ENCODE assay signal across 30 cellular contexts in genomic region chr22:44391026-44391425, GRCh38.
DNase-seq lines count a peak whose midpoint lies in the region; ATAC-seq and TF ChIP-seq lines count a peak whose summit lies in the region.
"Had no signal": no experiment of that assay in that cellular context is flagged by ENCODE, and none has a peak within 500 bp of the region (broad histone marks: within the 10 kb centered on the region; RNA-seq: fewer than 3 reads in every experiment).

No MANE protein-coding gene starts in this region.

- H3K4me2 ChIP-seq in BLaER1 (peak overlapping the region; percentile 56), neuronal stem cell (ENCODE audit: insufficient read depth, low read length, poor library complexity, severe bottlenecking) (no peak overlapping the region)

- H3K14ac ChIP-seq in neuronal stem cell (ENCODE audit: low read length) = no peak overlapping the region

- peak overlapping the region; percentile 68 for H2BK15ac ChIP-seq in neuronal stem cell (ENCODE audit: low read length)

- no peak overlapping the region for H4K8ac ChIP-seq in neuronal stem cell (ENCODE audit: low read depth, low read length)

- no CpG with 5 or more reads among the region's 6 CpGs for WGBS in neuronal stem cell (ENCODE audit: extremely low coverage in 2 of 2, insufficient read length in 2 of 2, insufficient replicate concordance in 1 of 2), 2 donors

- POLR2A ChIA-PET in activated CD4-positive, alpha-beta memory T cell treated with anti-CD3 and anti-CD28 coated beads, Interleukin-2, amount 10 ng/mL, durations not matched to agents 7 days and 5 days (lab: Charles Lee) = no interaction called here

- no peak for TF ChIP-seq CTCF in chondrocyte (IDR thresholded peaks at IDR 0.05)

- H3K4me3 Mint-ChIP-seq in chondrocyte (ENCODE audit: unreplicated experiment) = no peak overlapping the region
- H3K4me3 Mint-ChIP-seq in activated CD4-positive, alpha-beta memory T cell treated with anti-CD3 and anti-CD28 coated beads, Interleukin-2, amount 10 ng/mL, durations not matched to agents 7 days and 5 days = no peak overlapping the region
- H3K4me3 Mint-ChIP-seq: activated T-cell treated with anti-CD3 and anti-CD28 coated beads, Interleukin-2, amount 50 U/mL, for 72 hours; CD4-positive, alpha-beta T cell; effector memory CD8-positive, alpha-beta T cell; nephron had no signal

- H3K27me3 ChIP-seq in BLaER1 = 0 out of 2 replicates have a peak, but pooled peaks cover 2% of the 10 kb centered on the region
- H3K27me3 ChIP-seq in neuronal stem cell (ENCODE audit: control insufficient read depth in 3 of 3, insufficient read depth in 3 of 3, low read depth in 1 of 3, low read length in 3 of 3) = peaks cover 0 to 48% (median 0%) of the 10 kb centered on the region in 3 experiments
- H3K27me3 ChIP-seq: cardiac muscle cell, thyroid gland, uterus had no signal

- DNase-seq in activated effector memory CD4-positive, alpha-beta T cell treated with anti-CD3 and anti-CD28 coated beads, Interleukin-2, amount 50 U/mL, for 16 hours = peak; percentile 33
- no peak for DNase-seq in activated effector memory CD4-positive, alpha-beta T cell treated with Interleukin-2 at 50 U/mL for 16 hours
- DNase-seq in chondrocyte (ENCODE audit: low spot score) (peak; percentile 39), neuronal stem cell (ENCODE audit: low spot score) (no peak)
- no peak for DNase-seq in activated CD4-positive, alpha-beta memory T cell treated with anti-CD3 and anti-CD28 coated beads, Interleukin-2, amount 10 ng/mL, durations not matched to agents 7 days and 5 days
- no peak for DNase-seq in stimulated activated CD8-positive, alpha-beta memory T cell treated with anti-CD3 and anti-CD28 coated beads, Interleukin-4, amount 100 ng/mL, for 48 hours
- DNase-seq: 8988T; activated T-cell treated with anti-CD3 and anti-CD28 coated beads, Interleukin-2, amount 50 U/mL, for 72 hours; anterior cingulate cortex; CD4-positive, alpha-beta T cell; cortex of kidney; DND-41; effector memory CD8-positive, alpha-beta T cell; erythroblast; NCI-H1048; NCI-H1694; NCI-H2171; NCI-H510A; stomach; thyroid gland; uterus had no signal

- H2BK5ac ChIP-seq in neuronal stem cell (ENCODE audit: low read length) = no peak overlapping the region

- H3K79me1 ChIP-seq in neuronal stem cell (ENCODE audit: low read depth, low read length) = no peaks in the 10 kb centered on the region

- H3K18ac ChIP-seq in neuronal stem cell (ENCODE audit: low read length) = peak overlapping the region; percentile 20

- H3K36me3 Mint-ChIP-seq in chondrocyte (ENCODE audit: low read depth) = no peaks in the 10 kb centered on the region
- H3K36me3 Mint-ChIP-seq in activated CD4-positive, alpha-beta memory T cell treated with anti-CD3 and anti-CD28 coated beads, Interleukin-2, amount 10 ng/mL, durations not matched to agents 7 days and 5 days (ENCODE audit: low read depth) = no peaks in the 10 kb centered on the region
- H3K36me3 Mint-ChIP-seq: activated naive CD4-positive, alpha-beta T cell treated with anti-CD3 and anti-CD28 coated beads, Interleukin-2, amount 50 U/mL, for 72 hours had no signal

- no peak overlapping the region for H2BK120ac ChIP-seq in neuronal stem cell (ENCODE audit: low read depth, low read length)

- H3K23ac ChIP-seq in neuronal stem cell (ENCODE audit: low read depth, low read length, poor library complexity) = no peak overlapping the region

- H3K4me1 ChIP-seq in BLaER1 (peaks cover 30% of the 10 kb centered on the region), neuronal stem cell (ENCODE audit: control insufficient read depth in 2 of 2, insufficient read depth in 1 of 2, low read depth in 1 of 2, low read length in 2 of 2) (no peaks in the 10 kb centered on the region)
- H3K4me1 ChIP-seq: lower lobe of right lung, parathyroid adenoma, thyroid gland, uterus had no signal

- no peak overlapping the region for H4K91ac ChIP-seq in neuronal stem cell (ENCODE audit: low read depth, low read length, poor library complexity)

- CTCF ChIA-PET in activated CD4-positive, alpha-beta memory T cell treated with anti-CD3 and anti-CD28 coated beads, Interleukin-2, amount 10 ng/mL, durations not matched to agents 7 days and 5 days (lab: Charles Lee) = no interaction called here

- no peaks in the 10 kb centered on the region for H3K9me3 ChIP-seq in BLaER1
- H3K9me3 ChIP-seq in neuronal stem cell (replicated peaks in 1 of 2; ENCODE audit: control insufficient read depth in 2 of 2, insufficient read depth in 1 of 2, low read depth in 1 of 2, low read length in 2 of 2) = no peaks in the 10 kb centered on the region
- H3K9me3 ChIP-seq: lower lobe of right lung, stomach, thyroid gland, uterus had no signal

- no peaks in the 10 kb centered on the region for H3K4me1 Mint-ChIP-seq in chondrocyte (ENCODE audit: low read depth)
- no peaks in the 10 kb centered on the region for H3K4me1 Mint-ChIP-seq in activated CD4-positive, alpha-beta memory T cell treated with anti-CD3 and anti-CD28 coated beads, Interleukin-2, amount 10 ng/mL, durations not matched to agents 7 days and 5 days

- H2BK12ac ChIP-seq in neuronal stem cell (ENCODE audit: low read length) = no peak overlapping the region

- H3K36me3 ChIP-seq in BLaER1 (no peaks in the 10 kb centered on the region), neuronal stem cell (replicated peaks in 1 of 2; ENCODE audit: control insufficient read depth in 2 of 2, insufficient read depth in 2 of 2, low read length in 2 of 2) (no peaks in the 10 kb centered on the region)
- H3K36me3 ChIP-seq: cardiac muscle cell, lower lobe of right lung, stomach, thyroid gland, uterus had no signal

- H3K27ac ChIP-seq in BLaER1 (no peak overlapping the region), neuronal stem cell (replicated peaks; ENCODE audit: low read length) (no peak overlapping the region)
- H3K27ac ChIP-seq: cardiac muscle cell, lower lobe of right lung, parathyroid adenoma, stomach, thyroid gland, uterus had no signal

- H3K4me3 ChIP-seq in BLaER1 (no peak overlapping the region), neuronal stem cell (ENCODE audit: low read length in 2 of 2) (no peak overlapping the region)
- H3K4me3 ChIP-seq: cardiac muscle cell, K562, lower lobe of right lung, stomach, thyroid gland, uterus had no signal

- no peak overlapping the region for H2AK5ac ChIP-seq in neuronal stem cell (ENCODE audit: low read depth, low read length)

- no peaks in the 10 kb centered on the region for H4K20me1 ChIP-seq in BLaER1

- no peak overlapping the region for H3K27ac Mint-ChIP-seq in chondrocyte (ENCODE audit: unreplicated experiment)
- H3K27ac Mint-ChIP-seq in activated CD4-positive, alpha-beta memory T cell treated with anti-CD3 and anti-CD28 coated beads, Interleukin-2, amount 10 ng/mL, durations not matched to agents 7 days and 5 days = no peak overlapping the region
- H3K27ac Mint-ChIP-seq: activated naive CD4-positive, alpha-beta T cell treated with anti-CD3 and anti-CD28 coated beads, Interleukin-2, amount 50 U/mL, for 72 hours; activated T-cell treated with anti-CD3 and anti-CD28 coated beads, Interleukin-2, amount 50 U/mL, for 72 hours; CD4-positive, alpha-beta T cell; effector memory CD8-positive, alpha-beta T cell had no signal

- no peaks in the 10 kb centered on the region for H3K9me3 Mint-ChIP-seq in chondrocyte (ENCODE audit: low read depth)
- no peaks in the 10 kb centered on the region for H3K9me3 Mint-ChIP-seq in activated CD4-positive, alpha-beta memory T cell treated with anti-CD3 and anti-CD28 coated beads, Interleukin-2, amount 10 ng/mL, durations not matched to agents 7 days and 5 days
- H3K9me3 Mint-ChIP-seq: activated naive CD4-positive, alpha-beta T cell treated with anti-CD3 and anti-CD28 coated beads, Interleukin-2, amount 50 U/mL, for 72 hours; activated T-cell treated with anti-CD3 and anti-CD28 coated beads, Interleukin-2, amount 50 U/mL, for 72 hours; CD4-positive, alpha-beta T cell; effector memory CD8-positive, alpha-beta T cell; nephron had no signal

- H2AFZ ChIP-seq in neuronal stem cell (ENCODE audit: low read length) = no peak overlapping the region
- H2AFZ ChIP-seq: parathyroid adenoma had no signal

- no peak overlapping the region for H3K4ac ChIP-seq in neuronal stem cell (ENCODE audit: low read length)

- H3K9ac ChIP-seq in BLaER1 = no peak overlapping the region
- H3K9ac ChIP-seq in neuronal stem cell (ENCODE audit: low read depth, low read length, poor library complexity) = no peak overlapping the region
- H3K9ac ChIP-seq: parathyroid adenoma had no signal

- peaks cover 53% of the 10 kb centered on the region for H3K27me3 Mint-ChIP-seq in chondrocyte (ENCODE audit: low read depth)
- H3K27me3 Mint-ChIP-seq in activated CD4-positive, alpha-beta memory T cell treated with anti-CD3 and anti-CD28 coated beads, Interleukin-2, amount 10 ng/mL, durations not matched to agents 7 days and 5 days = no peaks in the 10 kb centered on the region
- H3K27me3 Mint-ChIP-seq: CD4-positive, alpha-beta T cell had no signal

- ATAC-seq in HG02588 (IDR thresholded peaks at IDR 0.05; ENCODE audit: unreplicated experiment) = no peak
- ATAC-seq: activated naive CD4-positive, alpha-beta T cell treated with anti-CD3 and anti-CD28 coated beads, Interleukin-2, amount 50 U/mL, for 72 hours; activated T-cell treated with anti-CD3 and anti-CD28 coated beads, Interleukin-2, amount 50 U/mL, for 72 hours; effector memory CD8-positive, alpha-beta T cell; K562; lower lobe of right lung; right cardiac atrium had no signal

Comparison
In these comparisons a context has a peak if more than half of its experiments do, and no peak if none do; other contexts are left out.
1. DNase-seq: peak in activated effector memory CD4-positive, alpha-beta T cell treated with anti-CD3 and anti-CD28 coated beads, Interleukin-2, amount 50 U/mL, for 16 hours (single experiment) and chondrocyte (single experiment); none in activated effector memory CD4-positive, alpha-beta T cell treated with Interleukin-2 at 50 U/mL for 16 hours (single experiment), neuronal stem cell (single experiment), activated CD4-positive, alpha-beta memory T cell treated with anti-CD3 and anti-CD28 coated beads, Interleukin-2, amount 10 ng/mL, durations not matched to agents 7 days and 5 days (single experiment) and stimulated activated CD8-positive, alpha-beta memory T cell treated with anti-CD3 and anti-CD28 coated beads, Interleukin-4, amount 100 ng/mL, for 48 hours (single experiment).